8 cellular contexts compared by ENCODE assay signal in genomic region chr10:24209946-24210491, GRCh38. TPM values are rescaled to one million over a fixed set of nuclear protein-coding genes. Genes with fewer than 3 reads are reported as not detected.
DNase-seq lines count a peak whose midpoint lies in the region; ATAC-seq, FAIRE-seq and TF ChIP-seq lines count a peak whose summit lies in the region.

No MANE protein-coding gene starts in this region.

- peak overlapping the region; percentile 91 to 97 (median 93) for H3K27ac Mint-ChIP-seq in brain
- no peak overlapping the region for H3K27ac Mint-ChIP-seq in CD8-positive, alpha-beta memory T cell

- TF ChIP-seq POLR2A in GM12891 (IDR thresholded peaks at IDR 0.05; ENCODE audit: low read depth, low read length): no peak

- CTCF ChIA-PET in CD8-positive, alpha-beta memory T cell (lab: Charles Lee): no interaction called here

- H3K9ac ChIP-seq in HUES64 (ENCODE audit: low read depth, low read length): peak overlapping the region; percentile 78; the same call in 1 of the 2 replicates
- peak overlapping the region in 4 of 5 donors; percentile 62 to 84 (median 72) for H3K9ac ChIP-seq in subcutaneous abdominal adipose tissue (ENCODE audit: low read length in 5 of 5)

- WGBS in HUES64: 16% methylated on average over 10 of the region's 12 CpGs

- peak overlapping the region; percentile 85 to 92 (median 91) for H3K4me3 Mint-ChIP-seq in brain
- no peak overlapping the region for H3K4me3 Mint-ChIP-seq in CD8-positive, alpha-beta memory T cell

- H3K27ac ChIP-seq in HUES64 (ENCODE audit: low read depth, low read length) (peak overlapping the region; percentile 84; the same call in 1 of the 2 replicates), lower lobe of right lung (peak overlapping the region; percentile 87), subcutaneous abdominal adipose tissue (ENCODE audit: low read depth, low read length) (peak overlapping the region; percentile 92)
- no peak overlapping the region for H3K27ac ChIP-seq in CD8-positive, alpha-beta memory T cell (ENCODE audit: low read depth, low read length)

- H3K9me3 ChIP-seq in HUES64 (ENCODE audit: insufficient read depth, low read depth, low read length) (no peaks in the 10 kb centered on the region), lower lobe of right lung (no peaks in the 10 kb centered on the region), subcutaneous abdominal adipose tissue (ENCODE audit: control insufficient read depth in 5 of 5, low read length in 5 of 5) (no peaks in the 10 kb centered on the region)
- no peaks in the 10 kb centered on the region for H3K9me3 ChIP-seq in CD8-positive, alpha-beta memory T cell (ENCODE audit: low read length)

- intact Hi-C loops in lower lobe of right lung (cut with DNase I): no loop called here

- H3K4me3 ChIP-seq in HUES64 (ENCODE audit: low read length) (peak overlapping the region; percentile 77), lower lobe of right lung (peak overlapping the region; percentile 53), subcutaneous abdominal adipose tissue (ENCODE audit: low read depth in 1 of 5, low read length in 5 of 5) (peak overlapping the region; percentile 58 to 86 (median 76))
- H3K4me3 ChIP-seq in CD8-positive, alpha-beta memory T cell (ENCODE audit: low read length): no peak overlapping the region

- H3K36me3 ChIP-seq in HUES64 (ENCODE audit: insufficient read depth, low read length): no peaks in the 10 kb centered on the region
- no peaks in the 10 kb centered on the region for H3K36me3 ChIP-seq in lower lobe of right lung
- H3K36me3 ChIP-seq in subcutaneous abdominal adipose tissue (ENCODE audit: control insufficient read depth in 5 of 5, insufficient read depth in 5 of 5, low read length in 5 of 5): no peaks in the 10 kb centered on the region
- H3K36me3 ChIP-seq in CD8-positive, alpha-beta memory T cell (ENCODE audit: insufficient read depth, low read length): no peaks in the 10 kb centered on the region

- no peaks in the 10 kb centered on the region for H3K27me3 ChIP-seq in HUES64 (ENCODE audit: insufficient read depth, low read length)
- H3K27me3 ChIP-seq in lower lobe of right lung (ENCODE audit: low read depth): no peaks in the 10 kb centered on the region
- peaks cover 0 to 4% (median 0%) of the 10 kb centered on the region in 5 donors for H3K27me3 ChIP-seq in subcutaneous abdominal adipose tissue (ENCODE audit: control insufficient read depth in 5 of 5, insufficient read depth in 4 of 5, low read length in 5 of 5)
- H3K27me3 ChIP-seq in CD8-positive, alpha-beta memory T cell (ENCODE audit: insufficient read depth, low read length, poor library complexity, severe bottlenecking): no peaks in the 10 kb centered on the region

- peaks cover 77% of the 10 kb centered on the region for H3K4me1 Mint-ChIP-seq in brain
- peaks cover 7 to 11% (median 8%) of the 10 kb centered on the region in 3 donors for H3K4me1 Mint-ChIP-seq in CD8-positive, alpha-beta memory T cell

- DNase-seq in GM12891 (ENCODE audit: insufficient read length, low spot score): peak; percentile 28
- no peak for DNase-seq in lower lobe of right lung
- no peak for DNase-seq in NCI-H1694 (lab: John Stamatoyannopoulos, UW)
- no peak for DNase-seq in CD8-positive, alpha-beta memory T cell

- H3K27me3 Mint-ChIP-seq in brain: peaks cover 3% of the 10 kb centered on the region
- peaks cover 22 to 41% of the 10 kb centered on the region in 2 donors for H3K27me3 Mint-ChIP-seq in CD8-positive, alpha-beta memory T cell

- H3K9me3 Mint-ChIP-seq in brain: peaks cover 0 to 3% (median 0%) of the 10 kb centered on the region in 5 experiments
- H3K9me3 Mint-ChIP-seq in CD8-positive, alpha-beta memory T cell: no peaks in the 10 kb centered on the region

- peak; percentile 71 for ATAC-seq in GM21723 (IDR thresholded peaks at IDR 0.05; ENCODE audit: unreplicated experiment)
- ATAC-seq in lower lobe of right lung: peak in 1 of 2 donors; percentile 28

- POLR2A ChIA-PET in CD8-positive, alpha-beta memory T cell (lab: Charles Lee): no interaction called here

- peak; percentile 82 for FAIRE-seq in GM12891 (lab: Jason Lieb, UNC)

- H3K36me3 Mint-ChIP-seq in brain: no peaks in the 10 kb centered on the region
- H3K36me3 Mint-ChIP-seq in CD8-positive, alpha-beta memory T cell: no peaks in the 10 kb centered on the region

- TF ChIP-seq CTCF in brain (conservative IDR thresholded peaks at IDR 0.05) (no peak), lower lobe of right lung (IDR thresholded peaks at IDR 0.05) (no peak)

- H3K4me1 ChIP-seq in HUES64 (ENCODE audit: insufficient read depth, low read length) (peaks cover 63% of the 10 kb centered on the region), lower lobe of right lung (peaks cover 32% of the 10 kb centered on the region), subcutaneous abdominal adipose tissue (ENCODE audit: control insufficient read depth in 5 of 5, insufficient read depth in 5 of 5, low read length in 5 of 5) (peaks cover 2 to 59% (median 38%) of the 10 kb centered on the region in 5 donors)
- H3K4me1 ChIP-seq in CD8-positive, alpha-beta memory T cell (ENCODE audit: insufficient read depth, low read length): no peaks in the 10 kb centered on the region

TF ChIP-seq in GM12891, 5 proteins besides CTCF, POLR2A, EP300 and RAD21:
- TF ChIP-seq PAX5 (IDR thresholded peaks at IDR 0.05; ENCODE audit: insufficient read depth, low read length, severe bottlenecking): no peak
- TF ChIP-seq POU2F2 (IDR thresholded peaks at IDR 0.05; ENCODE audit: low read depth, low read length): peak; percentile 91

RNA-seq across cellular contexts. Expression of gene KIAA1217, which starts 1.1 kb away (rescaled TPM):
- polyA plus RNA-seq in GM12891 (2012; ENCODE audit: low read depth, missing spikeins): 3.5 TPM
- 8.7 TPM for polyA plus RNA-seq in HUES64 (2013, experiment 1 of 2)
- polyA plus RNA-seq in HUES64 (2013, experiment 2 of 2): 10.1 TPM
- 1.7 TPM for polyA plus RNA-seq in brain (ENCODE audit: insufficient read depth, low read depth, low replicate concordance)
- 37.2 TPM for total RNA-seq in lower lobe of right lung
- total RNA-seq in CD8-positive, alpha-beta memory T cell: under 1 TPM in 1 of 2 experiments, not detected in 1; 0.20 TPM
- polyA plus RNA-seq in CD8-positive, alpha-beta memory T cell: not detected

Comparison
In these comparisons a context has a peak if more than half of its experiments do, and no peak if none do; other contexts are left out.
1. H3K27ac Mint-ChIP-seq: peak in brain (5 of 5); none in CD8-positive, alpha-beta memory T cell (0 of 8).
2. H3K4me3 Mint-ChIP-seq: peak in brain (5 of 5); none in CD8-positive, alpha-beta memory T cell (0 of 7).
3. RNA of gene KIAA1217, which starts 1.1 kb away (total RNA-seq): 37.2 TPM in lower lobe of right lung (single experiment); 0.20 TPM in CD8-positive, alpha-beta memory T cell; every median in the first group is over 10 times any median in the second.